31 cellular contexts compared by ENCODE assay signal in the genomic region with DNA sequence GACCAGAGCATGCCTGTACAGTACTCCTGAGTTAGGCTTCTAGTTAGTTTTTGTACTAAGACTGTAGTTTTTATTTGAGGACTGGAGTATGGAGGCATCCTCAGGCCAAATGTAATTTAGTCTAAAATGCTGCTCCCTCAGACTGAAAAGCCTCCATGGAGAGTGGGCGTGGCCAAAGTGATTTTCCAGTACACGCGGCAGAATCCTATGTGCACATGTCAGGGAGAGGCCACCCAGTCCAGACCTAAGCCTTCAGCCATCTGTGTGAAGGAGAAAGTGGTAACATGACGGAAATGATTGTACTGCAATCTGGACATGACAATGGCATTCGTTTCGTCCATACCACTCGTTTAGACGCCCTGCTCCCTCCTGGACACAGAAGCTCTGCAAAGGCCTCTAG.
"Had no signal": no experiment of that assay in that cellular context is flagged by ENCODE, and none has a peak within 500 bp of the region (broad histone marks: within the 10 kb centered on the region; RNA-seq: fewer than 3 reads in every experiment).

No MANE protein-coding gene starts in this region.

- H3K27me3 ChIP-seq: ascending aorta, cardiac muscle cell had no signal

- ATAC-seq: activated CD4-positive, alpha-beta T cell treated with anti-CD3 and anti-CD28 coated beads for 36 hours; activated CD4-positive, CD25-positive, alpha-beta regulatory T cell treated with anti-CD3 and anti-CD28 coated beads, Interleukin-2, amount 50 U/mL, for 24 hours; activated CD8-positive, alpha-beta memory T cell treated with anti-CD3 and anti-CD28 coated beads, Interleukin-2, amount 10 ng/mL, durations not matched to agents 7 days and 5 days; activated CD8-positive, alpha-beta T cell treated with anti-CD3 and anti-CD28 coated beads, Interleukin-2, amount 10 ng/mL, durations not matched to agents 7 days and 5 days; activated naive CD8-positive, alpha-beta T cell treated with anti-CD3 and anti-CD28 coated beads, Interleukin-2, amount 50 U/mL, for 24 hours; WTC11 had no signal

- H3K27ac ChIP-seq: ascending aorta, cardiac muscle cell, VCaP had no signal

- H3K4me1 ChIP-seq: ascending aorta had no signal

- H3K4me3 ChIP-seq: ascending aorta, cardiac muscle cell had no signal

- DNase-seq: activated CD4-positive, alpha-beta memory T cell treated with anti-CD3 and anti-CD28 coated beads, Interleukin-2, amount 10 ng/mL, durations not matched to agents 7 days and 5 days; activated CD4-positive, alpha-beta T cell treated with anti-CD3 and anti-CD28 coated beads for 1 hour; activated CD4-positive, alpha-beta T cell treated with anti-CD3 and anti-CD28 coated beads for 36 hours; activated CD4-positive, alpha-beta T cell treated with anti-CD3 and anti-CD28 coated beads for 48 hours; activated CD4-positive, alpha-beta T cell treated with anti-CD3 and anti-CD28 coated beads, Interleukin-2, amount 10 ng/mL, durations not matched to agents 7 days and 5 days; activated CD4-positive, alpha-beta T cell treated with anti-CD3 and anti-CD28 coated beads, Interleukin-2, amount 50 U/mL, for 48 hours; activated CD4-positive, CD25-positive, alpha-beta regulatory T cell; activated CD8-positive, alpha-beta memory T cell treated with anti-CD3 and anti-CD28 coated beads for 24 hours; activated CD8-positive, alpha-beta memory T cell treated with anti-CD3 and anti-CD28 coated beads, Interleukin-2, amount 10 ng/mL, durations not matched to agents 7 days and 5 days; activated CD8-positive, alpha-beta memory T cell treated with anti-CD3 and anti-CD28 coated beads, Interleukin-2, amount 50 U/mL, for 48 hours; activated CD8-positive, alpha-beta T cell treated with anti-CD3 and anti-CD28 coated beads, Interleukin-2, amount 10 ng/mL, durations not matched to agents 7 days and 5 days; activated effector memory CD4-positive, alpha-beta T cell treated with Interleukin-2 at 50 U/mL for 16 hours; activated gamma-delta T cell; activated naive CD4-positive, alpha-beta T cell treated with anti-CD3 and anti-CD28 coated beads, Interleukin-2, amount 10 ng/mL, durations not matched to agents 7 days and 5 days; activated naive CD4-positive, alpha-beta T cell treated with Interleukin-2 at 50 U/mL for 16 hours; activated naive CD8-positive, alpha-beta T cell treated with anti-CD3 and anti-CD28 coated beads, Interleukin-2, amount 10 ng/mL, durations not matched to agents 7 days and 5 days; activated naive CD8-positive, alpha-beta T cell treated with anti-CD3 and anti-CD28 coated beads, Interleukin-2, amount 50 U/mL, for 24 hours; activated T-cell treated with anti-CD3 and anti-CD28 coated beads, Interleukin-2, amount 50 U/mL, for 24 hours; activated T-cell treated with anti-CD3 and anti-CD28 coated beads, Interleukin-2, amount 50 U/mL, for 48 hours; amygdala; anterior cingulate cortex; caudate nucleus; cerebellar nuclear complex; T-helper 1 cell; T-helper 2 cell; T-helper 9 cell had no signal

- H3K36me3 ChIP-seq: ascending aorta, cardiac muscle cell had no signal

- H3K9me3 ChIP-seq: ascending aorta had no signal
